Comparison of ENCODE assay signal across 2 cellular contexts in the genomic region with DNA sequence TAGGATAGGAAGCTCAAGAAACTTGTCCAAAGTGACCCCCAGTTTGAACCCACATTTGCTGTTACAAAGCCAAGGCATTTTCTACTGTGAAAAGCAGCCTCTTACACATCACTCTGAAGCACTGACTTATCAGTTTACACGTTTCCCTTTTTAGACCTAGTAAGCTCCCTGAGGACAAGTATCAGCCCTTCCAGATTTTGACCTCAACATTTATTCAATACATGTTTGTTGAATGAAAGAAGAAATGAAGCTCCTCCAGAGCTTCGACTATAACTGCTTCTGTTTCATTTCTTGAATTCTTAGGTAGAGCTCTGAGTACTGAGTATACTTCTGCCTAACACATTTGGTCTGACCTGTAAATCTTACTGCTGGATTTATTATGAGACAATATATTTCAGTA.
TF ChIP-seq lines count a peak whose summit lies in the region.

No MANE protein-coding gene starts in this region.

TF ChIP-seq in SK-N-SH treated with all-trans-retinoic acid at 6 μM for 48 hours, 23 proteins besides CTCF, POLR2A, EP300 and RAD21 (continued from another document):
- TF ChIP-seq, protein P1, sequence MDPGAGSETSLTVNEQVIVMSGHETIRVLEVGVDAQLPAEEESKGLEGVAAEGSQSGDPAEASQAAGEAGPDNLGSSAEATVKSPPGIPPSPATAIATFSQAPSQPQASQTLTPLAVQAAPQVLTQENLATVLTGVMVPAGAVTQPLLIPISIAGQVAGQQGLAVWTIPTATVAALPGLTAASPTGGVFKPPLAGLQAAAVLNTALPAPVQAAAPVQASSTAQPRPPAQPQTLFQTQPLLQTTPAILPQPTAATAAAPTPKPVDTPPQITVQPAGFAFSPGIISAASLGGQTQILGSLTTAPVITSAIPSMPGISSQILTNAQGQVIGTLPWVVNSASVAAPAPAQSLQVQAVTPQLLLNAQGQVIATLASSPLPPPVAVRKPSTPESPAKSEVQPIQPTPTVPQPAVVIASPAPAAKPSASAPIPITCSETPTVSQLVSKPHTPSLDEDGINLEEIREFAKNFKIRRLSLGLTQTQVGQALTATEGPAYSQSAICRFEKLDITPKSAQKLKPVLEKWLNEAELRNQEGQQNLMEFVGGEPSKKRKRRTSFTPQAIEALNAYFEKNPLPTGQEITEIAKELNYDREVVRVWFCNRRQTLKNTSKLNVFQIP (CRISPR knock-in tag; IDR thresholded peaks at IDR 0.05; ENCODE audit: borderline replicate concordance, low read depth): no peak
TF ChIP-seq in SK-N-SH treated with all-trans-retinoic acid at 6 μM for 48 hours: peak in this region for 0.

TF ChIP-seq in endothelial cell of umbilical vein, 7 proteins besides CTCF, POLR2A, EP300 and RAD21 (continued from another document):
- TF ChIP-seq JUN (IDR thresholded peaks at IDR 0.05; ENCODE audit: borderline replicate concordance, insufficient read depth, insufficient read length, low read depth) (no peak), EZH2 (IDR thresholded peaks at IDR 0.05; ENCODE audit: borderline replicate concordance, low read depth, low read length, severe bottlenecking) (no peak), GATA2 (IDR thresholded peaks at IDR 0.05; ENCODE audit: insufficient read depth, insufficient read length, low read depth, low read length) (no peak), POLR2AphosphoS5 (IDR thresholded peaks at IDR 0.05; ENCODE audit: insufficient read depth, low read depth, low read length) (no peak)
